ENCODE assay signal across 8 cellular contexts in genomic region chr11:93741094-93741881, GRCh38. TPM values are rescaled to one million over a fixed set of nuclear protein-coding genes. Genes with fewer than 3 reads are reported as not detected.
A peak's percentile ranks its signal among the peaks of the same experiment; 100 is the strongest.
DNase-seq lines count a peak whose midpoint lies in the region; ATAC-seq lines count a peak whose summit lies in the region.

C11orf54 (plus strand) TSS chr11:93741672; CDS start chr11:93747394, 5,722 bp downstream.
A gene with protein sequence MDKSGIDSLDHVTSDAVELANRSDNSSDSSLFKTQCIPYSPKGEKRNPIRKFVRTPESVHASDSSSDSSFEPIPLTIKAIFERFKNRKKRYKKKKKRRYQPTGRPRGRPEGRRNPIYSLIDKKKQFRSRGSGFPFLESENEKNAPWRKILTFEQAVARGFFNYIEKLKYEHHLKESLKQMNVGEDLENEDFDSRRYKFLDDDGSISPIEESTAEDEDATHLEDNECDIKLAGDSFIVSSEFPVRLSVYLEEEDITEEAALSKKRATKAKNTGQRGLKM (minus strand): TSS chr11:93741495. CDS start chr11:93739304, 2,191 bp downstream.

- H3K4me3 ChIP-seq in CD8-positive, alpha-beta memory T cell (ENCODE audit: low read length), result peak within 1 kb of the TSS; percentile 95

- POLR2A ChIA-PET in CD8-positive, alpha-beta memory T cell (lab: Charles Lee), result interaction anchor here (0.7 to 4.6 kb wide), 14 partner anchors 10 to 1490 kb away, joined by 3 to 93 read pairs (median 4); partner anchors contain the start of genes CEP295, FUT4, MED17 and PANX1

- peaks cover 28% of the 10 kb centered on the region for H3K36me3 ChIP-seq in CD8-positive, alpha-beta memory T cell (ENCODE audit: insufficient read depth, low read length)

- peaks cover 0 to 5% of the 10 kb centered on the region in 2 donors for H3K27me3 Mint-ChIP-seq in CD8-positive, alpha-beta memory T cell

- peak within 1 kb of the TSS; percentile 98 to 100 (median 100) for H3K4me3 Mint-ChIP-seq in CD8-positive, alpha-beta memory T cell

- H3K4me1 ChIP-seq in CD8-positive, alpha-beta memory T cell (ENCODE audit: insufficient read depth, low read length), result peaks cover 52% of the 10 kb centered on the region

- CTCF ChIA-PET in CD8-positive, alpha-beta memory T cell (lab: Charles Lee), result interaction anchor here (0.6 to 3.7 kb wide), 3 partner anchors 10 to 52 kb away, joined by 3 to 32 read pairs (median 4); partner anchors contain the start of gene MED17

- no peaks in the 10 kb centered on the region for H3K27me3 ChIP-seq in CD8-positive, alpha-beta memory T cell (ENCODE audit: insufficient read depth, low read length, poor library complexity, severe bottlenecking)

- peak; percentile 90 for ATAC-seq in GM19467 (IDR thresholded peaks at IDR 0.05; ENCODE audit: unreplicated experiment)

- peaks cover 0 to 60% (median 13%) of the 10 kb centered on the region in 3 donors for H3K36me3 Mint-ChIP-seq in CD8-positive, alpha-beta memory T cell

- peak within 1 kb of the TSS; percentile 90 to 100 (median 100) for H3K27ac Mint-ChIP-seq in CD8-positive, alpha-beta memory T cell

- no peaks in the 10 kb centered on the region for H3K9me3 ChIP-seq in CD8-positive, alpha-beta memory T cell (ENCODE audit: low read length)

- peak; percentile 95 to 98 (median 96) for DNase-seq in CD8-positive, alpha-beta memory T cell
- DNase-seq in HS-27A (ENCODE audit: low read depth), result peak; percentile 98
- DNase-seq in NK-92 (lab: John Stamatoyannopoulos, UW; ENCODE audit: unreplicated experiment), result peak; percentile 73
- peak; percentile 91 to 93 for DNase-seq in activated CD8-positive, alpha-beta memory T cell treated with anti-CD3 and anti-CD28 coated beads for 1 hour (ENCODE audit: extremely low read depth in 1 of 2, low read depth in 1 of 2)
- peak; percentile 95 for DNase-seq in effector CD8-positive, alpha-beta T cell (lab: John Stamatoyannopoulos, UW)
- DNase-seq in lung microvascular endothelial cell (ENCODE audit: low read depth in 2 of 2), result peak; percentile 98 to 99
- peak; percentile 85 to 93 (median 85) for DNase-seq in stimulated activated CD4-positive, alpha-beta T cell treated with anti-CD3 and anti-CD28 coated beads, TNF-alpha, amount 100 ng/mL, for 48 hours (ENCODE audit: low read depth in 3 of 3)

- peak within 1 kb of the TSS; percentile 94 for H3K27ac ChIP-seq in CD8-positive, alpha-beta memory T cell (ENCODE audit: low read depth, low read length)

- H3K4me1 Mint-ChIP-seq in CD8-positive, alpha-beta memory T cell, result peaks cover 65 to 78% (median 73%) of the 10 kb centered on the region in 3 donors

- H3K9me3 Mint-ChIP-seq in CD8-positive, alpha-beta memory T cell, result peaks cover 0 to 1% (median 0%) of the 10 kb centered on the region in 5 donors

RNA-seq across cellular contexts. Expression of gene C11orf54, which starts in this region (rescaled TPM):
- 10 to 100 TPM; 14.9 to 16.8 TPM for total RNA-seq in CD8-positive, alpha-beta memory T cell
- polyA plus RNA-seq in CD8-positive, alpha-beta memory T cell, result 18.6 TPM
- total RNA-seq in lung microvascular endothelial cell, result 7.6 and 16.3 TPM in 2 replicates

RNA-seq across cellular contexts. Expression of the second gene that starts in this region (rescaled TPM):
- total RNA-seq in CD8-positive, alpha-beta memory T cell, result 100 to 1,000 TPM; 249 to 265 TPM
- 18.0 TPM for polyA plus RNA-seq in CD8-positive, alpha-beta memory T cell
- total RNA-seq in lung microvascular endothelial cell, result 85.2 and 141 TPM in 2 replicates

Comparison
In these comparisons a context has a peak if more than half of its experiments do, and no peak if none do; other contexts are left out.
1. Peak in every context shown above with its lines: DNase-seq, ATAC-seq, H3K4me3 ChIP-seq and H3K27ac ChIP-seq.